Comparison of ENCODE assay signal across 9 cellular contexts in the genomic region with DNA sequence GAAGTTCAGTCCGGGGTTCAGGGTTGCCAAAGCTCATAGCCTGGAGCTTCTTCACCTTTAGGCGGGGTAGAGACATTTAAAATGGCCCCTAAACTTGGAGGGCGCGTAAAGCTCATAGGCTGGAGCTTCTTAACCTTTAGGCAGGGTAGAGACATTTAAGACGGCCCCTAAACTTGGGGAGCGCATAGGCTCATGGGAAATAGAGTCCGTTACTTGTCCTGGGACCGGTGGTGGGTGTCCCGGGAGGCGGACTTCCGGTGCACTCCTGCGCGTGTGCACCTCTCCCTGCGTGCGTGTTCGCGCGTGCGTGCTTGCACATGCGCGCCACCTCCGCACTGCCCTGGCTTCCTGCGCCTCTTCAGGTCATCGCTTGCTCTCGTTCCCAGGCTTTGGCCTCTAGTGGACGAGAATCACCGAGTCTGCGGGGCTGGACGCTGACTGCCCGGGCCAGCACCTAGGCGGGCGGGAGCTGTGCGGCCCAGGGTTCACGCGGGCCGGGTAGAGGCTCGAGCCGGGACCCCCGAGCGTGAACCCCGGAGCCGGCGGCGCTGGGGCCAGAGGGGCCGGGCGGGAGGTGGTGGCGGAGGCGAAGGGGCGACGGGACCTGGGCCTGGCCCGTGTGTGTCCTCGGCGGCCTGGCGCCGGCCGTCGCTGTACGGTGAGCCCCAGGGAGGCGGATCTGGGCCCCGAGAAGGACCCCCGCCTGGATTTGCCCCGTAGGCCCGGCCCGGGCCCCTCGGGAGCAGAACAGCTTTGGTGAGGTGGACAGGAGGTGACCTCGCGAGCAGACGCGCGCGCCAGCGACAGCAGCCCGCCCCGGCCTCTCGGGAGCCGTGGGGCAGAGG. TPM values are rescaled to one million over a fixed set of nuclear protein-coding genes. Genes with fewer than 3 reads are reported as not detected.
DNase-seq lines count a peak whose midpoint lies in the region; ATAC-seq and TF ChIP-seq lines count a peak whose summit lies in the region.
"Not testable (repeated sequence)": the region's sequence is repeated elsewhere in the genome, so short reads cannot be mapped to it uniquely, and the experiment has no call there.
"Had no signal": no experiment of that assay in that cellular context is flagged by ENCODE, and none has a peak within 500 bp of the region (broad histone marks: within the 10 kb centered on the region; RNA-seq: fewer than 3 reads in every experiment).

No MANE protein-coding gene starts in this region.

- peaks cover 15% of the 10 kb centered on the region for H3K36me3 Mint-ChIP-seq in activated CD4-positive, alpha-beta T cell treated with anti-CD3 and anti-CD28 coated beads, Interleukin-2, amount 10 ng/mL, durations not matched to agents 24 days and 14 days (ENCODE audit: low read depth)

- H3K36me3 ChIP-seq in left lung: peaks cover 0 to 14% of the 10 kb centered on the region in 2 donors

- peak overlapping the region; percentile 85 for H3K27ac Mint-ChIP-seq in activated CD4-positive, alpha-beta T cell treated with anti-CD3 and anti-CD28 coated beads, Interleukin-2, amount 10 ng/mL, durations not matched to agents 24 days and 14 days

- not testable (repeated sequence) for H3K4me1 ChIP-seq in left lung

- peaks cover 11% of the 10 kb centered on the region for H3K4me1 Mint-ChIP-seq in activated CD4-positive, alpha-beta T cell treated with anti-CD3 and anti-CD28 coated beads, Interleukin-2, amount 10 ng/mL, durations not matched to agents 24 days and 14 days

- peak overlapping the region; percentile 96 for H3K4me3 Mint-ChIP-seq in activated CD4-positive, alpha-beta T cell treated with anti-CD3 and anti-CD28 coated beads, Interleukin-2, amount 10 ng/mL, durations not matched to agents 24 days and 14 days

- TF ChIP-seq CTCF in left lung (IDR thresholded peaks at IDR 0.05): not testable (repeated sequence)

- ATAC-seq in GM19324 (IDR thresholded peaks at IDR 0.05; ENCODE audit: low FRiP score, unreplicated experiment) (peak; percentile 100), HG03460 (IDR thresholded peaks at IDR 0.05; ENCODE audit: unreplicated experiment) (peak; percentile 99), left lung (peak; percentile 100)

- peak overlapping the region; percentile 84 to 85 for H3K27ac ChIP-seq in left lung

- not testable (repeated sequence) for H3K9me3 Mint-ChIP-seq in activated CD4-positive, alpha-beta T cell treated with anti-CD3 and anti-CD28 coated beads, Interleukin-2, amount 10 ng/mL, durations not matched to agents 24 days and 14 days

- H3K27me3 ChIP-seq in left lung: not testable (repeated sequence)

- peak overlapping the region; percentile 67 to 89 for H3K4me3 ChIP-seq in left lung

- intact Hi-C loops in activated CD4-positive, alpha-beta T cell treated with anti-CD3 and anti-CD28 coated beads, Interleukin-2, amount 10 ng/mL, durations not matched to agents 24 days and 14 days (cut with micrococcal nuclease): loop anchor here (1.0 kb wide), 1 partner anchor 33 kb away; the partner anchor contains the start of gene PRKRIP1
- intact Hi-C loops in left lung (cut with DNase I): not testable (repeated sequence)

- H3K9me3 ChIP-seq in left lung: not testable (repeated sequence)

- not testable (repeated sequence) for H3K27me3 Mint-ChIP-seq in activated CD4-positive, alpha-beta T cell treated with anti-CD3 and anti-CD28 coated beads, Interleukin-2, amount 10 ng/mL, durations not matched to agents 24 days and 14 days

- DNase-seq in C1 segment of cervical spinal cord (lab: John Stamatoyannopoulos, UW) (peak; percentile 75 to 99 (median 93)), NCI-H524 treated with DMSO at 0.1 percent for 48 hours (lab: John Stamatoyannopoulos, UW) (peak; percentile 94), dedifferentiated amniotic fluid mesenchymal stem cell (ENCODE audit: extremely low spot score) (peak; percentile 97), left lung (peak; percentile 97 to 98)
- peak; percentile 98 for DNase-seq in activated CD4-positive, alpha-beta T cell treated with anti-CD3 and anti-CD28 coated beads, Interleukin-2, amount 10 ng/mL, durations not matched to agents 24 days and 14 days
- DNase-seq in stimulated activated CD4-positive, alpha-beta T cell treated with anti-CD3 and anti-CD28 coated beads, Interleukin-2, amount 100 ng/mL, for 4 hours (ENCODE audit: low read depth): peak; percentile 92

RNA-seq across cellular contexts. Expression of gene SPDYE6, which starts 7.5 kb away (rescaled TPM):
- total RNA-seq in activated CD4-positive, alpha-beta T cell treated with anti-CD3 and anti-CD28 coated beads, Interleukin-2, amount 10 ng/mL, durations not matched to agents 24 days and 14 days: not detected in 2 replicates
- not detected for total RNA-seq in left lung
- total RNA-seq: temporal lobe had no signal

RNA-seq across cellular contexts. Expression of gene PRKRIP1, which starts 32.4 kb away (rescaled TPM):
- 26.4 and 31.7 TPM in 2 replicates for total RNA-seq in activated CD4-positive, alpha-beta T cell treated with anti-CD3 and anti-CD28 coated beads, Interleukin-2, amount 10 ng/mL, durations not matched to agents 24 days and 14 days
- total RNA-seq in left lung: 10 to 100 TPM; 17.1 to 18.8 TPM

Comparison
In these comparisons a context has a peak if more than half of its experiments do, and no peak if none do; other contexts are left out.
1. Peak in every context shown above with its lines: DNase-seq, ATAC-seq, H3K4me3 ChIP-seq and H3K27ac ChIP-seq.